ENCODE assay signal across 8 cellular contexts in the genomic region with DNA sequence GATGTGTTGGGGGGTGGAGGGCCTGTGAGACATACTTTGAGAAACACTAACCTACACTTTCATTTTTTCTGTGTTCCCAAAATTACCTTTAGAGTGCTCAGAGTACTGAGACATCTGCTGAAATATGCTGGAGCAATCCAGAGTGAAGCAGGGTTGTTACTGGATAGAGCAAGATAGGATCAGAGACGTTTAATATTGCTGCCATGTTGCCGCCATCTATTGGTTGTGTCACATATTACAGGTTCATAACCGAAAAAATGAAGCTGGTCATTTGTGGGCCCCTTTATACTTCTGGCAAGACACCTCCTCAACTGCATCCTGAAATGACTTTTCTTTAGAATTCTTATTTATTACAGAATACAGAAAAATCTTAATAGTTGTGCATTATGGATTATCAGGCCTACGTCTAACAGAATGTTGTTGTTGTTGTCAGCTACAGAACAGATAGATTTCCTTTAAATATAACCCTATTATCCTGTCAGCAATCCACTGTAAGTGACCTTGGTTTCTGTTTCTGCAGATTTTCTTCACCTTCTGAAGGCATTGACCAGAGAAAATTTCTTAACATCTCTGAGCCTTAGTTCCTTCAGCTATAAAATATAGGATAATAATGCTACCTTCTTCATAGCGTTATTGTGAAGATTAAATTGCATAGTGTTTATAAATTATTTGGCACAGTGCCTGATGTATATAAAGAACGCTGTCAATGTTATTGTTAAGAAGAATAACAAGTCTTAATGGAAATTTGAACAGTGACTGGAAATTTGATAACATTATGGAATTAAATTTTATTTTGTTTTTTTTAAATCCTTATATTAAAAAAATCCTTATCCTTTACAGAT. TPM values are rescaled to one million over a fixed set of nuclear protein-coding genes. Genes with fewer than 3 reads are reported as not detected.
DNase-seq lines count a peak whose midpoint lies in the region; ATAC-seq, FAIRE-seq and TF ChIP-seq lines count a peak whose summit lies in the region.

No MANE protein-coding gene starts in this region.

- H3K4me1 Mint-ChIP-seq in Calu3 (ENCODE audit: low read depth, unreplicated experiment), result no peaks in the 10 kb centered on the region

- H3K27me3 ChIP-seq in small intestine (ENCODE audit: control insufficient read depth in 2 of 2, insufficient read depth in 2 of 2, low read length in 2 of 2), result no peaks in the 10 kb centered on the region

- H3K9me3 Mint-ChIP-seq in Calu3 (ENCODE audit: low read depth, unreplicated experiment), result no peaks in the 10 kb centered on the region

- H4K20me1 ChIP-seq in OCI-LY7 (ENCODE audit: insufficient read depth, low read length), result no peaks in the 10 kb centered on the region

- intact Hi-C loops in Calu3 (cut with micrococcal nuclease; ENCODE audit: unreplicated experiment), result loop anchor here (5.0 to 10.0 kb wide), 2 partner anchors 413 to 670 kb away; no protein-coding TSS in a partner anchor
- intact Hi-C loops in OCI-LY7 (cut with micrococcal nuclease; ENCODE audit: unreplicated experiment), result loop anchor here (2.0 to 10.0 kb wide), 8 partner anchors 133 to 1210 kb away; partner anchors contain the start of genes BCAP29, CBLL1 and CCDC71L

- BruUV-seq in Calu3 (replicated peaks; lab: Mats Ljungman, UMichigan) (no TSS peak), OCI-LY7 (replicated peaks; lab: Mats Ljungman, UMichigan) (no TSS peak)

- H3K27ac Mint-ChIP-seq in Calu3 (ENCODE audit: unreplicated experiment), result no peak overlapping the region

- no peak overlapping the region for H3K4me3 Mint-ChIP-seq in Calu3 (ENCODE audit: low read depth, unreplicated experiment)

- H3K9me2 ChIP-seq in OCI-LY7 (ENCODE audit: insufficient read depth, low read length), result no peaks in the 10 kb centered on the region

- H3K27me3 Mint-ChIP-seq in Calu3 (ENCODE audit: unreplicated experiment), result peaks cover 49% of the 10 kb centered on the region

- no peaks in the 10 kb centered on the region for H3K36me3 ChIP-seq in OCI-LY7 (ENCODE audit: insufficient read depth, low read length)
- no peaks in the 10 kb centered on the region for H3K36me3 ChIP-seq in small intestine (ENCODE audit: control insufficient read depth in 2 of 2, insufficient read depth in 2 of 2, low read length in 2 of 2)

- no peaks in the 10 kb centered on the region for H3K4me1 ChIP-seq in OCI-LY7 (ENCODE audit: insufficient read depth, low read length, poor library complexity, severe bottlenecking)
- no peaks in the 10 kb centered on the region for H3K4me1 ChIP-seq in small intestine (ENCODE audit: control insufficient read depth in 2 of 2, insufficient read depth in 1 of 2, low read depth in 1 of 2, low read length in 1 of 2)

- CTCF ChIA-PET in Calu3 (lab: Charles Lee), result interaction anchor here (0.6 to 1.2 kb wide), 9 partner anchors 30 to 706 kb away, joined by 3 to 20 read pairs (median 3); partner anchors contain the start of genes CBLL1, COG5, DUS4L and GPR22
- CTCF ChIA-PET in OCI-LY7 (lab: Charles Lee; ENCODE audit: unreplicated experiment), result interaction anchor here (0.6 to 0.8 kb wide), 4 partner anchors 132 to 711 kb away, joined by 3 to 6 read pairs (median 3); no protein-coding TSS in a partner anchor

- no peaks in the 10 kb centered on the region for H3K36me3 Mint-ChIP-seq in Calu3 (ENCODE audit: insufficient read depth, unreplicated experiment)

- no peak overlapping the region for H3K27ac ChIP-seq in OCI-LY7 (ENCODE audit: low read depth, low read length, poor library complexity, severe bottlenecking)
- H3K27ac ChIP-seq in small intestine (ENCODE audit: low read depth in 1 of 2, low read length in 1 of 2), result no peak overlapping the region

- POLR2A ChIA-PET in OCI-LY7 (lab: Charles Lee), result interaction anchor here (0.6 to 1.3 kb wide), 6 partner anchors 30 to 1090 kb away, joined by 3 to 6 read pairs (median 4); no protein-coding TSS in a partner anchor

- FAIRE-seq in GM19239 (lab: Jason Lieb, UNC) (peak; percentile 80), small intestine (lab: Jason Lieb, UNC) (no peak)

- peak; percentile 19 for DNase-seq in Calu3
- DNase-seq in GM19239 (ENCODE audit: insufficient read length, low spot score), result no peak
- DNase-seq in HuH-7.5 (ENCODE audit: low spot score), result peak; percentile 51
- DNase-seq in OCI-LY7 (ENCODE audit: low spot score), result peak; percentile 63
- DNase-seq in amniotic stem cell (lab: John Stamatoyannopoulos, UW), result peak; percentile 30
- peak; percentile 46 for DNase-seq in hepatic stellate cell (ENCODE audit: low spot score)
- peak; percentile 71 for DNase-seq in small intestine

- no peaks in the 10 kb centered on the region for H3K79me2 ChIP-seq in OCI-LY7 (ENCODE audit: insufficient read depth, low read depth, low read length)

- no peak overlapping the region for H3K4me3 ChIP-seq in OCI-LY7 (ENCODE audit: low read depth, low read length, poor library complexity, severe bottlenecking)
- no peak overlapping the region for H3K4me3 ChIP-seq in small intestine (ENCODE audit: low read depth in 1 of 2, low read length in 2 of 2)

- peak; percentile 39 for TF ChIP-seq CTCF in Calu3 (IDR thresholded peaks at IDR 0.05; ENCODE audit: unreplicated experiment)
- peak; percentile 92 for TF ChIP-seq CTCF in OCI-LY7 (conservative IDR thresholded peaks at IDR 0.05; ENCODE audit: low read length)

- H3K9me3 ChIP-seq in OCI-LY7 (ENCODE audit: low read length) (no peaks in the 10 kb centered on the region), small intestine (ENCODE audit: control insufficient read depth, low read depth) (no peaks in the 10 kb centered on the region)

- no peak overlapping the region; the same call in 1 of the 2 replicates for H2AFZ ChIP-seq in OCI-LY7 (ENCODE audit: low read length)

- ATAC-seq in HG02840 (IDR thresholded peaks at IDR 0.05; ENCODE audit: low FRiP score, unreplicated experiment), result no peak

- H3K4me2 ChIP-seq in OCI-LY7 (ENCODE audit: low read length), result no peak overlapping the region

- WGBS in small intestine, 3 donors, result 18 to 27% (median 25%) methylated on average over 6 of the region's 6 CpGs

RNA-seq across cellular contexts. Expression of gene DLD, which starts 16.2 kb away (rescaled TPM):
- 56.5 and 58.0 TPM in 2 replicates for total RNA-seq in Calu3 (2022)
- total RNA-seq in OCI-LY7 (2014; rRNA removed; shearing (Covaris generic)), result 43.8 and 48.4 TPM in 2 replicates
- total RNA-seq in OCI-LY7 (2022), result 79.5 and 82.3 TPM in 2 replicates
- 100 to 1,000 TPM in 1 of 3 donors, 10 to 100 TPM in 2; 45.4 to 153 (median 72.0) TPM for polyA plus RNA-seq in small intestine
